ENCODE assay signal across 9 cellular contexts in the genomic region with DNA sequence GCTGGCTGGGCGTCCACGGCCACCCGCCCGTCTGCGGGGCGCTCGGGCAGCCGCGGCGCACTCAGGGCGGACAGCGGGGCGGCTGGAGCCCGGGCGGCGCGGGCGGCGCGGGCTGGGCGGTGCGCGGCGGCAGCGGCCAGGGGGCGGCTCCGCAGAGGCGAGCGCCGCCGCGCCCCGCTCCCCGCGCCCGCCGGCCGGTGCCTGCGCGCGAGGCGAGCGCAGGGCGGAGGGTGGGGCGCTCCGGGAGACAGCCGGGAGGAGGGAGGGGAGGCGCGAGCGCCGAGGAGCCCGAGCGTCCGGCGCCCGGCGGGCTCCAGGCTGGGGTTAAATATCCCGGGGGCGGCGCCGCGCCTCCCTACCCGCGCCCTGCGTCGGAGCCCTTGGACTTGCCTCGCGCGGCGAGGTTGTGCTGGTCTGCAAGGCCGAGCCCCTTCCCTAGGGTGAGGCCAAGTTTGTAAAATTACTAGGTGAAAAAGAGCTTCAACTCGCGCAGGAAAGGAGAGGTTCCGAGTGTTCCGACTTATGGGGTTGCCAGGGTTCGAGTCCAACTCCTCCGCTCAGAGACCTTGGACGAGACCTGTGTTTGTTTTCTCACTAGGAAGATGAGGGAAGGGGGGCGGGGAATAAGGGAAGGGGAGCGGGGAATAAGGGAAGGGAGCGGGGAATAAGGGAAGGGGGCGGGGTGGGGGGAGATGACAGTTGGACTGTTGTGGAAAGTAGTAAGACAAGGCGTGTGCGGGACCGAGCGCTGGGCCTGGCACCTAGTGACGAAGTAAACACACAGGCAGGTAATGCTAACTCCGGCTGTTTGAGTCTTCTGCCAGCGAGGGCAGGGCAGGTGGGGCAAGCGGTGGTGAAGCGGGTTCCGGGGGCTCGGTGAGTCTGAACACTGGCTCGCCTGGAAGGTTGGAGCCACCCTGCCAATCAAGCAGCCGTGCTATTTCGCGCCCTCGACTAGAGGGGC. TPM values are rescaled to one million over a fixed set of nuclear protein-coding genes. Genes with fewer than 3 reads are reported as not detected.
A peak's percentile ranks its signal among the peaks of the same experiment; 100 is the strongest.
DNase-seq lines count a peak whose midpoint lies in the region; ATAC-seq and TF ChIP-seq lines count a peak whose summit lies in the region.
"Had no signal": no experiment of that assay in that cellular context is flagged by ENCODE, and none has a peak within 500 bp of the region (broad histone marks: within the 10 kb centered on the region; RNA-seq: fewer than 3 reads in every experiment).

A gene (minus strand): TSS at position 301 of the 964 bp plus-strand sequence. CDS start 311 bp downstream, outside the sequence.

- H3K4me3 ChIP-seq in osteoblast (ENCODE audit: insufficient read depth, low read length): peak within 1 kb of the TSS; percentile 73

- no peaks in the 10 kb centered on the region for H4K20me1 ChIP-seq in osteoblast (ENCODE audit: insufficient read depth, low read length)

- H3K4me2 ChIP-seq in osteoblast (ENCODE audit: insufficient read depth, low read length): peak within 1 kb of the TSS; percentile 90

- peaks cover 96% of the 10 kb centered on the region for H3K27me3 ChIP-seq in foreskin keratinocyte
- peaks cover 21% of the 10 kb centered on the region for H3K27me3 ChIP-seq in osteoblast (ENCODE audit: insufficient read depth, low read length)

- DNase-seq in NCI-H345 (lab: John Stamatoyannopoulos, UW) (peak; percentile 14), NCI-H345 treated with DMSO at 0.1 percent for 48 hours (lab: John Stamatoyannopoulos, UW; ENCODE audit: unreplicated experiment) (no peak), foreskin keratinocyte (no peak), osteoblast (ENCODE audit: insufficient read length, low spot score, missing footprints) (peak; percentile 91), SKM-1 treated with dmso at 0.1 percent for 144 hours (lab: John Stamatoyannopoulos, UW; ENCODE audit: unreplicated experiment) (no peak)

- H3K27ac ChIP-seq in foreskin keratinocyte (no peak within 1 kb of the TSS), osteoblast (ENCODE audit: low read depth, low read length) (no peak within 1 kb of the TSS)
- H3K27ac ChIP-seq: C4-2B had no signal

- H3K36me3 ChIP-seq in osteoblast (ENCODE audit: insufficient read depth, low read length): no peaks in the 10 kb centered on the region

- H3K9me3 ChIP-seq in osteoblast (ENCODE audit: low read depth, low read length): no peaks in the 10 kb centered on the region

- no peaks in the 10 kb centered on the region for H3K79me2 ChIP-seq in osteoblast (ENCODE audit: insufficient read depth, low read length)

- TF ChIP-seq CTCF in foreskin keratinocyte (conservative IDR thresholded peaks at IDR 0.05) (no peak), osteoblast (IDR thresholded peaks at IDR 0.05; ENCODE audit: extremely low read depth, low read depth, low read length) (no peak)

- H3K4me1 ChIP-seq in foreskin keratinocyte (no peaks in the 10 kb centered on the region), osteoblast (ENCODE audit: insufficient read depth, low read length) (peaks cover 16% of the 10 kb centered on the region)

- peak within 1 kb of the TSS; percentile 74 for H2AFZ ChIP-seq in osteoblast (ENCODE audit: low read length)

- ATAC-seq in SK-N-SH treated with all-trans-retinoic acid at 6 μM for 48 hours (peak; percentile 35), foreskin keratinocyte (peak; percentile 61), HG03521 (IDR thresholded peaks at IDR 0.05; ENCODE audit: unreplicated experiment) (no peak), GM21390 (IDR thresholded peaks at IDR 0.05; ENCODE audit: unreplicated experiment) (no peak)

TF ChIP-seq in SK-N-SH treated with all-trans-retinoic acid at 6 μM for 48 hours, 23 proteins besides CTCF, POLR2A, EP300 and RAD21:
- TF ChIP-seq ARNTL (CRISPR knock-in tag; IDR thresholded peaks at IDR 0.05; ENCODE audit: borderline replicate concordance, low read depth) (no peak), ZC3H10 (CRISPR knock-in tag; IDR thresholded peaks at IDR 0.05) (no peak), PPARA (CRISPR knock-in tag; IDR thresholded peaks at IDR 0.05; ENCODE audit: borderline replicate concordance) (no peak), ISL1 (CRISPR knock-in tag; IDR thresholded peaks at IDR 0.05) (no peak), TCF4 (CRISPR knock-in tag; IDR thresholded peaks at IDR 0.05; ENCODE audit: borderline replicate concordance) (no peak), ZNF70 (CRISPR knock-in tag; IDR thresholded peaks at IDR 0.05) (no peak), TOX (CRISPR knock-in tag; IDR thresholded peaks at IDR 0.05; ENCODE audit: borderline replicate concordance) (no peak), ZNF8 (CRISPR knock-in tag; IDR thresholded peaks at IDR 0.05) (no peak), RARB (CRISPR knock-in tag; IDR thresholded peaks at IDR 0.05) (no peak), OSR1 (CRISPR knock-in tag; IDR thresholded peaks at IDR 0.05) (no peak), SNAI2 (CRISPR knock-in tag; IDR thresholded peaks at IDR 0.05) (no peak)
- TF ChIP-seq, protein P1, sequence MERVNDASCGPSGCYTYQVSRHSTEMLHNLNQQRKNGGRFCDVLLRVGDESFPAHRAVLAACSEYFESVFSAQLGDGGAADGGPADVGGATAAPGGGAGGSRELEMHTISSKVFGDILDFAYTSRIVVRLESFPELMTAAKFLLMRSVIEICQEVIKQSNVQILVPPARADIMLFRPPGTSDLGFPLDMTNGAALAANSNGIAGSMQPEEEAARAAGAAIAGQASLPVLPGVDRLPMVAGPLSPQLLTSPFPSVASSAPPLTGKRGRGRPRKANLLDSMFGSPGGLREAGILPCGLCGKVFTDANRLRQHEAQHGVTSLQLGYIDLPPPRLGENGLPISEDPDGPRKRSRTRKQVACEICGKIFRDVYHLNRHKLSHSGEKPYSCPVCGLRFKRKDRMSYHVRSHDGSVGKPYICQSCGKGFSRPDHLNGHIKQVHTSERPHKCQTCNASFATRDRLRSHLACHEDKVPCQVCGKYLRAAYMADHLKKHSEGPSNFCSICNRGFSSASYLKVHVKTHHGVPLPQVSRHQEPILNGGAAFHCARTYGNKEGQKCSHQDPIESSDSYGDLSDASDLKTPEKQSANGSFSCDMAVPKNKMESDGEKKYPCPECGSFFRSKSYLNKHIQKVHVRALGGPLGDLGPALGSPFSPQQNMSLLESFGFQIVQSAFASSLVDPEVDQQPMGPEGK (CRISPR knock-in tag; IDR thresholded peaks at IDR 0.05; ENCODE audit: borderline replicate concordance): no peak
- TF ChIP-seq, protein P2, sequence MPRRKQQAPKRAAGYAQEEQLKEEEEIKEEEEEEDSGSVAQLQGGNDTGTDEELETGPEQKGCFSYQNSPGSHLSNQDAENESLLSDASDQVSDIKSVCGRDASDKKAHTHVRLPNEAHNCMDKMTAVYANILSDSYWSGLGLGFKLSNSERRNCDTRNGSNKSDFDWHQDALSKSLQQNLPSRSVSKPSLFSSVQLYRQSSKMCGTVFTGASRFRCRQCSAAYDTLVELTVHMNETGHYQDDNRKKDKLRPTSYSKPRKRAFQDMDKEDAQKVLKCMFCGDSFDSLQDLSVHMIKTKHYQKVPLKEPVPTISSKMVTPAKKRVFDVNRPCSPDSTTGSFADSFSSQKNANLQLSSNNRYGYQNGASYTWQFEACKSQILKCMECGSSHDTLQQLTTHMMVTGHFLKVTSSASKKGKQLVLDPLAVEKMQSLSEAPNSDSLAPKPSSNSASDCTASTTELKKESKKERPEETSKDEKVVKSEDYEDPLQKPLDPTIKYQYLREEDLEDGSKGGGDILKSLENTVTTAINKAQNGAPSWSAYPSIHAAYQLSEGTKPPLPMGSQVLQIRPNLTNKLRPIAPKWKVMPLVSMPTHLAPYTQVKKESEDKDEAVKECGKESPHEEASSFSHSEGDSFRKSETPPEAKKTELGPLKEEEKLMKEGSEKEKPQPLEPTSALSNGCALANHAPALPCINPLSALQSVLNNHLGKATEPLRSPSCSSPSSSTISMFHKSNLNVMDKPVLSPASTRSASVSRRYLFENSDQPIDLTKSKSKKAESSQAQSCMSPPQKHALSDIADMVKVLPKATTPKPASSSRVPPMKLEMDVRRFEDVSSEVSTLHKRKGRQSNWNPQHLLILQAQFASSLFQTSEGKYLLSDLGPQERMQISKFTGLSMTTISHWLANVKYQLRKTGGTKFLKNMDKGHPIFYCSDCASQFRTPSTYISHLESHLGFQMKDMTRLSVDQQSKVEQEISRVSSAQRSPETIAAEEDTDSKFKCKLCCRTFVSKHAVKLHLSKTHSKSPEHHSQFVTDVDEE (CRISPR knock-in tag; IDR thresholded peaks at IDR 0.05): no peak

RNA-seq across cellular contexts. Expression of the gene that starts here (rescaled TPM):
- 0.18 and 0.41 TPM in 2 replicates for total RNA-seq in foreskin keratinocyte
- polyA plus RNA-seq in foreskin keratinocyte: 0.17 and 0.19 TPM in 2 replicates
- 8.3 and 11.2 TPM in 2 replicates for total RNA-seq in osteoblast

Comparison
In these comparisons a context has a peak if more than half of its experiments do, and no peak if none do; other contexts are left out.
1. DNase-seq: peak in NCI-H345 (single experiment) and osteoblast (single experiment); none in NCI-H345 treated with DMSO at 0.1 percent for 48 hours (single experiment), foreskin keratinocyte (0 of 2) and SKM-1 treated with dmso at 0.1 percent for 144 hours (single experiment).
2. Peak in ATAC-seq in foreskin keratinocyte; RNA of the gene not detected or under 1 TPM.